In the genomic region with DNA sequence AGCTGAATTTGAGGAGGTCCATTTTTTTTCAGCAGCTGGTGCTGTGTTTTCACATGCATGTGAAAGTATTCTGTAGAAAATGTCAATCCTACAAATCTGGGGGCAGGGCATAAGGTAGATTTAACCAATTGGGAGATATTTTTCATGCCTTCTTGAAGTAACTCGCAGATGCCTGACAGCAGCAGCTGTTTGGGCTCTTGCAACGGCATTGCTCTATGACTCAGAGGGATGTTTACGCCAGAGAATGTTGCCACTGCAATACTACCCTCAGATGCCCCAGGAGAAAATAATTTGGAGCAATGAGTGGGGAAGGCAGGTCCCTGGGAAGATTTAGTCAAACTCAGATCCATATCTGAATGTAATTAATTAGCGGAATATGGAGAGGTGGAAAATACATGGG, we compare ENCODE assay signal across 14 cellular contexts. TPM values are rescaled to one million over a fixed set of nuclear protein-coding genes. Genes with fewer than 3 reads are reported as not detected.
DNase-seq lines count a peak whose midpoint lies in the region; ATAC-seq and TF ChIP-seq lines count a peak whose summit lies in the region.
"Had no signal": no experiment of that assay in that cellular context is flagged by ENCODE, and none has a peak within 500 bp of the region (broad histone marks: within the 10 kb centered on the region; RNA-seq: fewer than 3 reads in every experiment).

No MANE protein-coding gene starts in this region.

- no peaks in the 10 kb centered on the region for H3K9me2 ChIP-seq in Karpas-422 (replicated peaks; ENCODE audit: insufficient read depth, low read length)

- no peak overlapping the region for H3K4me2 ChIP-seq in Karpas-422 (ENCODE audit: low read depth, low read length, poor library complexity, severe bottlenecking)

- TF ChIP-seq CTCF in lower lobe of right lung (IDR thresholded peaks at IDR 0.05): no peak
- TF ChIP-seq CTCF in brain microvascular endothelial cell (IDR thresholded peaks at IDR 0.05; ENCODE audit: low read depth, low read length, missing control alignments): no peak
- TF ChIP-seq CTCF in esophagus muscularis mucosa (IDR thresholded peaks at IDR 0.05): no peak

- H3K36me3 ChIP-seq in lower lobe of right lung (no peaks in the 10 kb centered on the region), brain microvascular endothelial cell (replicated peaks) (no peaks in the 10 kb centered on the region), Karpas-422 (ENCODE audit: insufficient read depth, low read length) (no peaks in the 10 kb centered on the region), esophagus muscularis mucosa (no peaks in the 10 kb centered on the region)

- DNase-seq in AG20443 (ENCODE audit: low spot score) (peak; percentile 47), M059J (ENCODE audit: low read depth) (peak; percentile 31), astrocyte of the hippocampus (ENCODE audit: low read depth, low spot score) (peak; percentile 67), lower lobe of right lung (peak; percentile 50), NCI-H526 (lab: John Stamatoyannopoulos, UW) (no peak), brain microvascular endothelial cell (no peak), Karpas-422 (no peak), esophagus muscularis mucosa (ENCODE audit: extremely low spot score) (no peak)
- DNase-seq: activated effector memory CD4-positive, alpha-beta T cell treated with Interleukin-2 at 50 U/mL for 16 hours; naive thymus-derived CD4-positive, alpha-beta T cell; NCI-H187 treated with DMSO at 0.1 percent for 48 hours; SHP77; stimulated activated naive CD4-positive, alpha-beta T cell treated with Interleukin-2 at 50 U/mL for 16 hours had no signal

- peak; percentile 37 to 65 for ATAC-seq in lower lobe of right lung
- ATAC-seq: activated CD4-positive, CD25-positive, alpha-beta regulatory T cell treated with anti-CD3 and anti-CD28 coated beads, Interleukin-2, amount 50 U/mL, for 24 hours; naive thymus-derived CD4-positive, alpha-beta T cell had no signal

- no peak for TF ChIP-seq POLR2A in esophagus muscularis mucosa (IDR thresholded peaks at IDR 0.05; ENCODE audit: low read depth)

- H3K27ac ChIP-seq in lower lobe of right lung: no peak overlapping the region
- H3K27ac ChIP-seq in brain microvascular endothelial cell: no peak overlapping the region
- H3K27ac ChIP-seq in Karpas-422 (ENCODE audit: low read length): no peak overlapping the region
- no peak overlapping the region for H3K27ac ChIP-seq in esophagus muscularis mucosa (replicated peaks in 1 of 4)

- no peak overlapping the region for H2AFZ ChIP-seq in Karpas-422 (ENCODE audit: low read length)

- no peak overlapping the region for H3K4me3 ChIP-seq in lower lobe of right lung
- H3K4me3 ChIP-seq in brain microvascular endothelial cell (ENCODE audit: low read depth, low read length): no peak overlapping the region
- H3K4me3 ChIP-seq in Karpas-422 (ENCODE audit: low read length): no peak overlapping the region
- no peak overlapping the region for H3K4me3 ChIP-seq in esophagus muscularis mucosa

- intact Hi-C loops in lower lobe of right lung (cut with DNase I): no loop called here
- intact Hi-C loops in esophagus muscularis mucosa (cut with DNase I): no loop called here

- H3K27me3 ChIP-seq in lower lobe of right lung (ENCODE audit: low read depth) (no peaks in the 10 kb centered on the region), brain microvascular endothelial cell (replicated peaks) (no peaks in the 10 kb centered on the region), Karpas-422 (ENCODE audit: low read length) (no peaks in the 10 kb centered on the region), esophagus muscularis mucosa (no peaks in the 10 kb centered on the region)

- WGBS in esophagus muscularis mucosa: 43% methylated on average over 4 of the region's 4 CpGs

- H3K9me3 ChIP-seq in lower lobe of right lung (no peaks in the 10 kb centered on the region), Karpas-422 (ENCODE audit: low read length) (no peaks in the 10 kb centered on the region), esophagus muscularis mucosa (no peaks in the 10 kb centered on the region)

- no peak overlapping the region for H3K9ac ChIP-seq in Karpas-422 (ENCODE audit: low read length)

- H3K4me1 ChIP-seq in lower lobe of right lung (no peaks in the 10 kb centered on the region), Karpas-422 (ENCODE audit: low read length) (no peaks in the 10 kb centered on the region), esophagus muscularis mucosa (peaks cover 0 to 9% (median 4%) of the 10 kb centered on the region in 4 donors)

- in situ Hi-C loops in brain microvascular endothelial cell (cut with HindIII; ENCODE audit: low pct_ligation_motif_present, low sequenced_read_pairs): no loop called here

- H3K79me2 ChIP-seq in Karpas-422 (ENCODE audit: low read length): no peaks in the 10 kb centered on the region

- no peak for TF ChIP-seq EP300 in esophagus muscularis mucosa (IDR thresholded peaks at IDR 0.05)

- H4K20me1 ChIP-seq in Karpas-422 (ENCODE audit: insufficient read depth, low read depth, low read length): no peaks in the 10 kb centered on the region

RNA-seq across cellular contexts. Expression of gene MYBPC1, which starts 42.5 kb away (rescaled TPM):
- total RNA-seq in M059J (2014; rRNA removed; shearing (Covaris generic)): not detected in 2 replicates
- not detected for total RNA-seq in lower lobe of right lung
- not detected in 2 replicates for total RNA-seq in Karpas-422 (2014; rRNA removed; shearing (Covaris generic); ENCODE audit: low replicate concordance)
- total RNA-seq in esophagus muscularis mucosa: under 1 TPM in 2 of 4 donors, not detected in 2; 0.13 to 0.17 TPM
- total RNA-seq: naive thymus-derived CD4-positive, alpha-beta T cell had no signal

Comparison
In these comparisons a context has a peak if more than half of its experiments do, and no peak if none do; other contexts are left out.
1. DNase-seq: peak in AG20443 (single experiment), M059J (single experiment), astrocyte of the hippocampus (single experiment) and lower lobe of right lung (single experiment); none in NCI-H526 (0 of 2), brain microvascular endothelial cell (single experiment), Karpas-422 (single experiment) and esophagus muscularis mucosa (single experiment).